Comparison of ENCODE assay signal across 9 cellular contexts in genomic region chr6:139763468-139764214, GRCh38.
DNase-seq lines count a peak whose midpoint lies in the region; ATAC-seq and TF ChIP-seq lines count a peak whose summit lies in the region.
"Had no signal": no experiment of that assay in that cellular context is flagged by ENCODE, and none has a peak within 500 bp of the region (broad histone marks: within the 10 kb centered on the region; RNA-seq: fewer than 3 reads in every experiment).

No MANE protein-coding gene starts in this region.

- TF ChIP-seq CTCF in lower lobe of right lung (IDR thresholded peaks at IDR 0.05) (no peak), transverse colon (IDR thresholded peaks at IDR 0.05) (no peak), endodermal cell (conservative IDR thresholded peaks at IDR 0.05) (no peak)

- no peak overlapping the region for H3K4me3 ChIP-seq in lower lobe of right lung
- no peak overlapping the region for H3K4me3 ChIP-seq in transverse colon
- H3K4me3 ChIP-seq in endodermal cell (ENCODE audit: low read length), result no peak overlapping the region
- H3K4me3 ChIP-seq: GM12878 had no signal

- H3K4me1 ChIP-seq in lower lobe of right lung (peaks cover 57% of the 10 kb centered on the region), transverse colon (peaks cover 6 to 22% (median 14%) of the 10 kb centered on the region in 4 donors), endodermal cell (ENCODE audit: control insufficient read depth, insufficient read depth, low read length) (no peaks in the 10 kb centered on the region)

- H3K9ac ChIP-seq in endodermal cell (ENCODE audit: extremely low read depth, low read length, poor library complexity, severe bottlenecking), result no peak overlapping the region

- H3K9me3 Mint-ChIP-seq in activated T-cell treated with anti-CD3 and anti-CD28 coated beads, Interleukin-2, amount 50 U/mL, for 72 hours, result no peaks in the 10 kb centered on the region
- H3K9me3 Mint-ChIP-seq in activated naive CD8-positive, alpha-beta T cell treated with anti-CD3 and anti-CD28 coated beads for 36 hours, result peaks cover 1% of the 10 kb centered on the region
- H3K9me3 Mint-ChIP-seq in endodermal cell, result no peaks in the 10 kb centered on the region

- H3K4me1 Mint-ChIP-seq in activated T-cell treated with anti-CD3 and anti-CD28 coated beads, Interleukin-2, amount 50 U/mL, for 72 hours (ENCODE audit: low read depth), result peaks cover 23% of the 10 kb centered on the region
- peaks cover 21% of the 10 kb centered on the region for H3K4me1 Mint-ChIP-seq in activated naive CD8-positive, alpha-beta T cell treated with anti-CD3 and anti-CD28 coated beads for 36 hours
- peaks cover 13% of the 10 kb centered on the region for H3K4me1 Mint-ChIP-seq in endodermal cell

- H3K9me3 ChIP-seq in lower lobe of right lung (no peaks in the 10 kb centered on the region), transverse colon (no peaks in the 10 kb centered on the region), endodermal cell (ENCODE audit: control insufficient read depth, low read length) (no peaks in the 10 kb centered on the region)

- in situ Hi-C loops in transverse colon (cut with MboI; ENCODE audit: low pct_ligation_motif_present in 1 of 4, low pct_unique_long_range_greater_than_20kb in 1 of 4, low sequenced_read_pairs in 3 of 4), result loop anchor here in 1 of 4 donors (10.0 kb wide), 1 partner anchor 389 kb away; the partner anchor contains the start of gene CITED2

- H3K27me3 ChIP-seq in lower lobe of right lung (ENCODE audit: low read depth) (no peaks in the 10 kb centered on the region), transverse colon (no peaks in the 10 kb centered on the region), endodermal cell (ENCODE audit: control insufficient read depth, insufficient read depth, low read length, poor library complexity, severe bottlenecking) (peaks cover 10% of the 10 kb centered on the region)

- H3K27ac Mint-ChIP-seq in activated T-cell treated with anti-CD3 and anti-CD28 coated beads, Interleukin-2, amount 50 U/mL, for 72 hours, result peak overlapping the region; percentile 2
- H3K27ac Mint-ChIP-seq in activated naive CD8-positive, alpha-beta T cell treated with anti-CD3 and anti-CD28 coated beads for 36 hours, result peak overlapping the region; percentile 36
- no peak overlapping the region for H3K27ac Mint-ChIP-seq in endodermal cell

- no peak for TF ChIP-seq EP300 in transverse colon (IDR thresholded peaks at IDR 0.05; ENCODE audit: low read depth)

- H3K27me3 Mint-ChIP-seq in activated T-cell treated with anti-CD3 and anti-CD28 coated beads, Interleukin-2, amount 50 U/mL, for 72 hours (ENCODE audit: low read depth), result no peaks in the 10 kb centered on the region
- H3K27me3 Mint-ChIP-seq in activated naive CD8-positive, alpha-beta T cell treated with anti-CD3 and anti-CD28 coated beads for 36 hours, result no peaks in the 10 kb centered on the region
- H3K27me3 Mint-ChIP-seq in endodermal cell (ENCODE audit: insufficient read depth), result peaks cover 21% of the 10 kb centered on the region

- no peaks in the 10 kb centered on the region for H3K36me3 Mint-ChIP-seq in activated T-cell treated with anti-CD3 and anti-CD28 coated beads, Interleukin-2, amount 50 U/mL, for 72 hours (ENCODE audit: insufficient read depth in 2 of 2)
- peaks cover 2% of the 10 kb centered on the region for H3K36me3 Mint-ChIP-seq in activated naive CD8-positive, alpha-beta T cell treated with anti-CD3 and anti-CD28 coated beads for 36 hours
- no peaks in the 10 kb centered on the region for H3K36me3 Mint-ChIP-seq in endodermal cell (ENCODE audit: low read depth)

- intact Hi-C loops in lower lobe of right lung (cut with DNase I) (no loop called here), transverse colon (cut with DNase I; ENCODE audit: low total_unique reads) (no loop called here)

- WGBS in transverse colon (ENCODE audit: low coverage in 1 of 2), 2 donors, result 74% methylated on average over 4 of the region's 4 CpGs
- WGBS in endodermal cell (ENCODE audit: insufficient coverage in 1 of 2, insufficient read length in 1 of 2), 2 experiments, result 83 to 94% methylated on average over 1 to 3 of the region's 4 CpGs

- ATAC-seq in activated T-cell treated with anti-CD3 and anti-CD28 coated beads, Interleukin-2, amount 50 U/mL, for 72 hours (replicated peaks in 1 of 2), result no peak
- ATAC-seq in lower lobe of right lung, result peak; percentile 64 to 73
- ATAC-seq in GM21447 (IDR thresholded peaks at IDR 0.05; ENCODE audit: unreplicated experiment), result no peak

- DNase-seq in activated T-cell treated with anti-CD3 and anti-CD28 coated beads, Interleukin-2, amount 50 U/mL, for 72 hours, result no peak
- DNase-seq in activated T-cell treated with anti-CD3 and anti-CD28 coated beads for 4 hours (no peak), lower lobe of right lung (no peak), transverse colon (no peak), endodermal cell (no peak), DMS153 (lab: John Stamatoyannopoulos, UW) (no peak)
- no peak for DNase-seq in activated naive CD8-positive, alpha-beta T cell treated with anti-CD3 and anti-CD28 coated beads for 36 hours

- H3K4me3 Mint-ChIP-seq in activated T-cell treated with anti-CD3 and anti-CD28 coated beads, Interleukin-2, amount 50 U/mL, for 72 hours, result no peak overlapping the region
- H3K4me3 Mint-ChIP-seq in activated naive CD8-positive, alpha-beta T cell treated with anti-CD3 and anti-CD28 coated beads for 36 hours, result no peak overlapping the region
- no peak overlapping the region for H3K4me3 Mint-ChIP-seq in endodermal cell

- peak overlapping the region; percentile 64 for H3K27ac ChIP-seq in lower lobe of right lung
- H3K27ac ChIP-seq in transverse colon, result peak overlapping the region; percentile 74 to 80 (median 76)
- H3K27ac ChIP-seq in endodermal cell (ENCODE audit: low read depth, low read length), result no peak overlapping the region

- no peak for TF ChIP-seq POLR2A in transverse colon (IDR thresholded peaks at IDR 0.05)

- H3K36me3 ChIP-seq in lower lobe of right lung (no peaks in the 10 kb centered on the region), transverse colon (no peaks in the 10 kb centered on the region), endodermal cell (ENCODE audit: control insufficient read depth, insufficient read depth, low read length) (no peaks in the 10 kb centered on the region)

Comparison
In these comparisons a context has a peak if more than half of its experiments do, and no peak if none do; other contexts are left out.
1. ATAC-seq: peak in lower lobe of right lung (2 of 2); none in activated T-cell treated with anti-CD3 and anti-CD28 coated beads, Interleukin-2, amount 50 U/mL, for 72 hours (0 of 2) and GM21447 (single experiment).